1 cellular context compared by ENCODE assay signal in genomic region chr3:150733936-150734794, GRCh38.
A peak's percentile ranks its signal among the peaks of the same experiment; 100 is the strongest.
TF ChIP-seq lines count a peak whose summit lies in the region.

No MANE protein-coding gene starts in this region.

TF ChIP-seq in HepG2, 621 proteins besides CTCF, POLR2A, EP300 and RAD21 (continued from another document and continues in another):
- TF ChIP-seq POGK (CRISPR knock-in tag; conservative IDR thresholded peaks at IDR 0.05) (no peak), TMF1 (CRISPR knock-in tag; IDR thresholded peaks at IDR 0.05; ENCODE audit: low read depth) (no peak), ZNF790 (CRISPR knock-in tag; IDR thresholded peaks at IDR 0.05; ENCODE audit: borderline replicate concordance) (no peak), ZNF552 (CRISPR knock-in tag; IDR thresholded peaks at IDR 0.05; ENCODE audit: borderline replicate concordance) (no peak), ZNF646 (CRISPR knock-in tag; IDR thresholded peaks at IDR 0.05) (0 out of 2 replicates have a peak, but pooled peaks have one; percentile 43), ZNF276 (CRISPR knock-in tag; IDR thresholded peaks at IDR 0.05; ENCODE audit: low read depth) (no peak), SOX13 (IDR thresholded peaks at IDR 0.05) (no peak), SOX13 (CRISPR knock-in tag; conservative IDR thresholded peaks at IDR 0.05 in 1 of 2, IDR thresholded peaks at IDR 0.05 in 1 of 2) (peak in 1 of 2 experiments; percentile 78; a peak in 1 of 4 replicates), ZFAT (CRISPR knock-in tag; conservative IDR thresholded peaks at IDR 0.05) (no peak), ZMYM2 (CRISPR knock-in tag; IDR thresholded peaks at IDR 0.05) (no peak), ZNF678 (CRISPR knock-in tag; IDR thresholded peaks at IDR 0.05) (no peak), ZNF557 (CRISPR knock-in tag; IDR thresholded peaks at IDR 0.05) (no peak), ZNF253 (CRISPR knock-in tag; IDR thresholded peaks at IDR 0.05; ENCODE audit: borderline replicate concordance) (no peak), GTF2F1 (IDR thresholded peaks at IDR 0.05; ENCODE audit: low read length) (no peak), POLR2G (IDR thresholded peaks at IDR 0.05; ENCODE audit: low read depth, low read length) (0 out of 2 replicates have a peak, but pooled peaks have one; percentile 3), CBX1 (IDR thresholded peaks at IDR 0.05; ENCODE audit: low read depth) (no peak), ZNF570 (CRISPR knock-in tag; IDR thresholded peaks at IDR 0.05; ENCODE audit: borderline replicate concordance) (no peak), ZNF513 (CRISPR knock-in tag; conservative IDR thresholded peaks at IDR 0.05) (no peak), ZNF251 (CRISPR knock-in tag; IDR thresholded peaks at IDR 0.05) (no peak), ZNF644 (CRISPR knock-in tag; IDR thresholded peaks at IDR 0.05; ENCODE audit: low read depth) (0 out of 2 replicates have a peak, but pooled peaks have one; percentile 49), TRIM22 (IDR thresholded peaks at IDR 0.05) (no peak), CHD4 (IDR thresholded peaks at IDR 0.05; ENCODE audit: borderline replicate concordance, low read length) (peak; percentile 91; the same call in 1 of the 2 replicates), NCOR1 (IDR thresholded peaks at IDR 0.05; ENCODE audit: borderline replicate concordance, low read length) (peak; percentile 60), ZNF724P (CRISPR knock-in tag; IDR thresholded peaks at IDR 0.05; ENCODE audit: borderline replicate concordance) (no peak), ARHGAP35 (CRISPR knock-in tag; IDR thresholded peaks at IDR 0.05; ENCODE audit: borderline replicate concordance) (no peak), STAT5B (CRISPR knock-in tag; IDR thresholded peaks at IDR 0.05) (no peak), HNRNPLL (IDR thresholded peaks at IDR 0.05; ENCODE audit: low read depth, low read length, poor library complexity, severe bottlenecking) (no peak), ZNF558 (CRISPR knock-in tag; IDR thresholded peaks at IDR 0.05; ENCODE audit: borderline replicate concordance) (no peak), ATRX (CRISPR knock-in tag; IDR thresholded peaks at IDR 0.05; ENCODE audit: borderline replicate concordance) (no peak), CHCHD3 (CRISPR knock-in tag; IDR thresholded peaks at IDR 0.05) (no peak), AKAP8 (CRISPR knock-in tag; IDR thresholded peaks at IDR 0.05) (no peak), TFE3 (CRISPR knock-in tag; IDR thresholded peaks at IDR 0.05) (peak; percentile 49; the same call in 1 of the 2 replicates), SETDB1 (CRISPR knock-in tag; IDR thresholded peaks at IDR 0.05; ENCODE audit: borderline replicate concordance) (no peak), ZNF160 (CRISPR knock-in tag; IDR thresholded peaks at IDR 0.05) (no peak), WIZ (CRISPR knock-in tag; IDR thresholded peaks at IDR 0.05) (no peak), HOMEZ (CRISPR knock-in tag; IDR thresholded peaks at IDR 0.05; ENCODE audit: low read depth) (peak; percentile 64), RERE (CRISPR knock-in tag; IDR thresholded peaks at IDR 0.05; ENCODE audit: low read depth) (no peak; the same call in 1 of the 2 replicates)
